25 cellular contexts compared by ENCODE assay signal in the genomic region with DNA sequence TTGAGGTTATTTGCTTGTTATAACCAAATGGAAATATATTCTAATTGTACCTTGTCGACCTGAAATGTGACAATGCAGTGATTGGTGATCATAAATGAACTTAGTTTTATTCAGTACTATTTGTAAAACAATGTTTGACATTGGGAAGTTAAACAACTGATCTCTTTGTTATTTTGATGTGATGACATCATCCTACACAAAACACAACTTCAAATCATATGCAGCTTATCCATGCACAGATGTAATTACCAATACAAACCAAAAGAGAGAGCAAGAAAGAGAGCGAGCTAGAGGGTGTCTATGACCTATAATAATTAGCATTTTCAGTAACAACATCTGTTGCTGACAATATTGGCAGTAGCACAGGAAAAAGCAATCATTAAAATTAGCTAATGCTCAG.
DNase-seq lines count a peak whose midpoint lies in the region; FAIRE-seq and TF ChIP-seq lines count a peak whose summit lies in the region.
"Had no signal": no experiment of that assay in that cellular context is flagged by ENCODE, and none has a peak within 500 bp of the region (broad histone marks: within the 10 kb centered on the region; RNA-seq: fewer than 3 reads in every experiment).

No MANE protein-coding gene starts in this region.

- H2BK15ac ChIP-seq in H9 (ENCODE audit: low read depth, low read length), result no peak overlapping the region
- no peak overlapping the region for H2BK15ac ChIP-seq in H1 (ENCODE audit: low read length)

- H2BK120ac ChIP-seq in H9 (ENCODE audit: low read depth, low read length, poor library complexity, severe bottlenecking) (no peak overlapping the region), H1 (replicated peaks; ENCODE audit: low read depth, low read length) (no peak overlapping the region)

- H3K79me1 ChIP-seq in H9 (ENCODE audit: insufficient read depth, low read depth, low read length, poor library complexity, severe bottlenecking), result no peaks in the 10 kb centered on the region
- no peaks in the 10 kb centered on the region; the same call in 1 of the 2 replicates for H3K79me1 ChIP-seq in H1 (ENCODE audit: low read depth, low read length)

- H2AFZ ChIP-seq in H9 (ENCODE audit: low read length) (no peak overlapping the region), H1 (ENCODE audit: low read length) (no peak overlapping the region)
- H2AFZ ChIP-seq: PC-9 had no signal

- peak overlapping the region in 2 of 3 experiments; percentile 7 to 67; a peak in 3 of 7 replicates for H3K27ac Mint-ChIP-seq in H9
- H3K27ac Mint-ChIP-seq: HFFc6, T-cell had no signal

- H2BK20ac ChIP-seq in H9 (ENCODE audit: low read depth, low read length, poor library complexity, severe bottlenecking) (no peak overlapping the region), H1 (ENCODE audit: low read length) (no peak overlapping the region)

- no peak overlapping the region for H3K4me3 Mint-ChIP-seq in H9
- H3K4me3 Mint-ChIP-seq: HFFc6, T-cell had no signal

- H2BK12ac ChIP-seq in H9 (ENCODE audit: insufficient read length, low read depth, low read length) (no peak overlapping the region), H1 (ENCODE audit: low read depth, low read length) (no peak overlapping the region)

- peaks cover 5 to 7% of the 10 kb centered on the region in 2 experiments; a peak in 4 of 5 replicates for H3K9me3 Mint-ChIP-seq in H9
- H3K9me3 Mint-ChIP-seq: T-cell had no signal

- no peak overlapping the region for H3K4ac ChIP-seq in H9 (ENCODE audit: low read depth, low read length)
- no peak overlapping the region for H3K4ac ChIP-seq in H1 (replicated peaks; ENCODE audit: insufficient read length, low read depth, low read length)

- H3T11ph ChIP-seq in H9 (ENCODE audit: low read length), result no peak overlapping the region

- H2AK5ac ChIP-seq in H9 (ENCODE audit: insufficient read length, low read length), result no peak overlapping the region
- H2AK5ac ChIP-seq in H1 (ENCODE audit: low read depth, low read length), result no peak overlapping the region

- no peaks in the 10 kb centered on the region for H3K27me3 ChIP-seq in H9 (ENCODE audit: insufficient read depth, low read length)
- no peaks in the 10 kb centered on the region for H3K27me3 ChIP-seq in H1 (replicated peaks in 1 of 4; ENCODE audit: control insufficient read depth in 3 of 4, extremely low read depth in 1 of 4, insufficient read depth in 3 of 4, low read length in 3 of 4)
- H3K27me3 ChIP-seq: SJSA1 had no signal

- CTCF ChIA-PET in H1 (lab: Charles Lee; ENCODE audit: partially characterized antibody), result interaction anchor here (1.3 kb wide), 1 partner anchor 23 kb away, joined by 3 read pairs; no protein-coding TSS in a partner anchor

- no peak overlapping the region for H3K23ac ChIP-seq in H9 (ENCODE audit: insufficient read length, low read depth, low read length)
- H3K23ac ChIP-seq in H1 (ENCODE audit: insufficient read length), result no peak overlapping the region

- H4K91ac ChIP-seq in H9 (ENCODE audit: insufficient read length, low read depth, low read length), result no peak overlapping the region
- no peak overlapping the region for H4K91ac ChIP-seq in H1 (replicated peaks; ENCODE audit: insufficient read length, low read length)

- H3K14ac ChIP-seq in H9 (ENCODE audit: insufficient read depth, low read length), result no peak overlapping the region
- H3K14ac ChIP-seq in H1 (ENCODE audit: insufficient read length), result no peak overlapping the region

- H4K20me1 ChIP-seq in H9 (ENCODE audit: control insufficient read depth, insufficient read depth, insufficient read length), result no peaks in the 10 kb centered on the region
- no peaks in the 10 kb centered on the region for H4K20me1 ChIP-seq in H1 (replicated peaks in 1 of 2; ENCODE audit: control insufficient read depth in 1 of 2, insufficient read depth in 2 of 2, low read length in 2 of 2)

- no peak for TF ChIP-seq RAD21 in H1 (IDR thresholded peaks at IDR 0.05 in 1 of 2, conservative IDR thresholded peaks at IDR 0.05 in 1 of 2; ENCODE audit: low read depth in 2 of 2, low read length in 2 of 2)

- H3K27ac ChIP-seq in H9 (ENCODE audit: insufficient read length, low read depth, low read length) (no peak overlapping the region), H1 (ENCODE audit: low read depth, low read length) (no peak overlapping the region)
- H3K27ac ChIP-seq: KMS-11, PC-9, SJSA1 had no signal

- H3K4me1 ChIP-seq in H9 (ENCODE audit: insufficient read depth, low read length), result peaks cover 6% of the 10 kb centered on the region; the same call in 1 of the 2 replicates
- H3K4me1 ChIP-seq in H1 (replicated peaks in 1 of 4; ENCODE audit: control insufficient read depth in 3 of 4, insufficient read depth in 4 of 4, low read length in 3 of 4), result peaks cover 0 to 12% (median 4%) of the 10 kb centered on the region in 4 experiments; a peak in 3 of 7 replicates
- H3K4me1 ChIP-seq: SJSA1 had no signal

- H3K23me2 ChIP-seq in H9 (ENCODE audit: insufficient read length, low read depth, low read length, poor library complexity, severe bottlenecking) (no peaks in the 10 kb centered on the region), H1 (ENCODE audit: low read depth, low read length) (no peaks in the 10 kb centered on the region)

- H2BK5ac ChIP-seq in H9 (ENCODE audit: insufficient read length, low read length) (no peak overlapping the region), H1 (ENCODE audit: low read depth, low read length) (no peak overlapping the region)

- POLR2A ChIA-PET in H1 (lab: Charles Lee; ENCODE audit: partially characterized antibody), result no interaction called here

- H3K36me3 ChIP-seq in H1 (ENCODE audit: control insufficient read depth in 2 of 4, insufficient read depth in 4 of 4, low read length in 3 of 4), result peaks cover 0 to 31% (median 3%) of the 10 kb centered on the region in 4 experiments; a peak in 3 of 8 replicates

- no peak for TF ChIP-seq POLR2A in H1 (IDR thresholded peaks at IDR 0.05; ENCODE audit: control extremely low read depth in 1 of 2, low read depth in 2 of 2, low read length in 2 of 2)

- H3K4me2 ChIP-seq in H9 (ENCODE audit: insufficient read depth, insufficient read length, low read length) (no peak overlapping the region), H1 (ENCODE audit: insufficient read depth in 1 of 2, low read depth in 2 of 2, low read length in 2 of 2) (no peak overlapping the region)
- H3K4me2 ChIP-seq: KMS-11, PC-9 had no signal

- H3K4me1 Mint-ChIP-seq in H9, result peaks cover 52 to 64% of the 10 kb centered on the region in 2 experiments

- H3K18ac ChIP-seq in H9 (ENCODE audit: insufficient read length, low read depth, low read length) (no peak overlapping the region), H1 (ENCODE audit: extremely low read depth, low read length) (no peak overlapping the region)

- H3K9ac ChIP-seq in H9 (ENCODE audit: extremely low read depth, insufficient read length, low read length), result no peak overlapping the region
- H3K9ac ChIP-seq in H1 (replicated peaks in 1 of 4; ENCODE audit: extremely low read depth in 1 of 4, low read depth in 3 of 4, low read length in 3 of 4), result no peak overlapping the region
- H3K9ac ChIP-seq: KMS-11 had no signal

- no peak for TF ChIP-seq EP300 in H1 (IDR thresholded peaks at IDR 0.05; ENCODE audit: borderline replicate concordance in 1 of 2, low read depth in 2 of 2, low read length in 2 of 2)

- WGBS in H9 (ENCODE audit: extremely low coverage, insufficient read length, low lambda C conversion rate), result no CpG with 5 or more reads among the region's 2 CpGs
- 62% methylated on average over 2 of the region's 2 CpGs; no CpG with 5 or more reads in 1 of the 2 experiments for WGBS in H1 (ENCODE audit: extremely low coverage in 1 of 2, insufficient coverage in 1 of 2, insufficient read length in 1 of 2, insufficient replicate concordance in 2 of 2, low coverage in 1 of 2, low lambda C conversion rate in 2 of 2, missing lambda C conversion rate in 1 of 2), 2 experiments

- no peak overlapping the region for H4K5ac ChIP-seq in H9 (ENCODE audit: insufficient read length, low read depth, low read length)
- H4K5ac ChIP-seq in H1 (ENCODE audit: insufficient read length, low read depth, low read length), result peak overlapping the region; percentile 80

- TF ChIP-seq CTCF in H9 (conservative IDR thresholded peaks at IDR 0.05), result no peak
- TF ChIP-seq CTCF in H1 (IDR thresholded peaks at IDR 0.05; ENCODE audit: control extremely low read depth in 1 of 3, insufficient read depth in 1 of 3, low read depth in 1 of 3, low read length in 3 of 3), result no peak

- no peak overlapping the region for H3K4me3 ChIP-seq in H1 (ENCODE audit: extremely low read depth in 1 of 4, insufficient read depth in 2 of 4, low read depth in 3 of 4, low read length in 4 of 4)
- H3K4me3 ChIP-seq: PC-9, SJSA1 had no signal

- no peak overlapping the region for H3K56ac ChIP-seq in H9 (ENCODE audit: insufficient read length, low read depth, low read length)
- H3K56ac ChIP-seq in H1 (replicated peaks; ENCODE audit: insufficient read length, low read depth, low read length), result no peak overlapping the region

- peak; percentile 36 for FAIRE-seq in H1 (lab: Jason Lieb, UNC)
- FAIRE-seq: HTR-8/SVneo had no signal

- DNase-seq in NCI-H748 (lab: John Stamatoyannopoulos, UW; ENCODE audit: unreplicated experiment) (peak; percentile 34), NCI-H748 treated with DMSO at 0.1 percent for 48 hours (lab: John Stamatoyannopoulos, UW) (no peak), H9 (no peak), NCI-H524 treated with DMSO at 0.1 percent for 48 hours (lab: John Stamatoyannopoulos, UW) (peak; percentile 50), H1 (ENCODE audit: low read depth in 1 of 2, low spot score in 2 of 2) (no peak), posterior vena cava (ENCODE audit: low spot score) (no peak), amygdala (lab: John Stamatoyannopoulos, UW) (no peak)
- DNase-seq in activated naive CD4-positive, alpha-beta T cell (lab: John Stamatoyannopoulos, UW), result no peak
- DNase-seq: Calu3, DMS79 treated with DMSO at 0.1 percent for 48 hours, GF-D8, H7, HFFc6, IMR-90, NCI-H1092, NCI-H1417 treated with DMSO at 0.1 percent for 48 hours, NCI-H187 treated with DMSO at 0.1 percent for 48 hours, NCI-H2107, NCI-H446 treated with DMSO at 0.1 percent for 48 hours, NCI-H774, PC-9, T-cell had no signal

- H3K36me3 Mint-ChIP-seq in H9 (ENCODE audit: insufficient read depth in 1 of 3, low read depth in 3 of 3), result peaks cover 7 to 64% (median 34%) of the 10 kb centered on the region in 3 experiments

- no peaks in the 10 kb centered on the region for H3K27me3 Mint-ChIP-seq in H9 (ENCODE audit: low read depth)
- H3K27me3 Mint-ChIP-seq: T-cell had no signal

- H3K9me3 ChIP-seq in H9 (ENCODE audit: control insufficient read depth, low read depth, low read length), result no peaks in the 10 kb centered on the region
- H3K9me3 ChIP-seq in H1 (ENCODE audit: insufficient read depth in 2 of 2, low read depth in 1 of 2, low read length in 1 of 2), result no peaks in the 10 kb centered on the region; a peak in 1 of 4 replicates
- H3K9me3 ChIP-seq: SJSA1 had no signal

- H3K79me2 ChIP-seq in H9 (ENCODE audit: insufficient read depth, low read length) (no peaks in the 10 kb centered on the region), H1 (ENCODE audit: control insufficient read depth in 1 of 2, insufficient read depth in 2 of 2, low read length in 2 of 2) (peaks cover 0 to 28% of the 10 kb centered on the region in 2 experiments; a peak in 3 of 4 replicates)

- H4K8ac ChIP-seq in H9 (replicated peaks; ENCODE audit: insufficient read length, low read depth, low read length), result no peak overlapping the region
- no peak overlapping the region for H4K8ac ChIP-seq in H1 (ENCODE audit: extremely low read depth, insufficient read depth, low read length)

- intact Hi-C loops in posterior vena cava (cut with DNase I), result loop anchor here in 1 of 2 donors (5.0 kb wide), 1 partner anchor 1374 kb away; no protein-coding TSS in a partner anchor

Comparison
In these comparisons a context has a peak if more than half of its experiments do, and no peak if none do; other contexts are left out.
1. DNase-seq: peak in NCI-H748 (single experiment) and NCI-H524 treated with DMSO at 0.1 percent for 48 hours (single experiment); none in NCI-H748 treated with DMSO at 0.1 percent for 48 hours (single experiment), H9 (single experiment), H1 (0 of 2), posterior vena cava (single experiment), amygdala (0 of 56) and activated naive CD4-positive, alpha-beta T cell (0 of 4).